ENCODE assay signal across 15 cellular contexts in the genomic region with DNA sequence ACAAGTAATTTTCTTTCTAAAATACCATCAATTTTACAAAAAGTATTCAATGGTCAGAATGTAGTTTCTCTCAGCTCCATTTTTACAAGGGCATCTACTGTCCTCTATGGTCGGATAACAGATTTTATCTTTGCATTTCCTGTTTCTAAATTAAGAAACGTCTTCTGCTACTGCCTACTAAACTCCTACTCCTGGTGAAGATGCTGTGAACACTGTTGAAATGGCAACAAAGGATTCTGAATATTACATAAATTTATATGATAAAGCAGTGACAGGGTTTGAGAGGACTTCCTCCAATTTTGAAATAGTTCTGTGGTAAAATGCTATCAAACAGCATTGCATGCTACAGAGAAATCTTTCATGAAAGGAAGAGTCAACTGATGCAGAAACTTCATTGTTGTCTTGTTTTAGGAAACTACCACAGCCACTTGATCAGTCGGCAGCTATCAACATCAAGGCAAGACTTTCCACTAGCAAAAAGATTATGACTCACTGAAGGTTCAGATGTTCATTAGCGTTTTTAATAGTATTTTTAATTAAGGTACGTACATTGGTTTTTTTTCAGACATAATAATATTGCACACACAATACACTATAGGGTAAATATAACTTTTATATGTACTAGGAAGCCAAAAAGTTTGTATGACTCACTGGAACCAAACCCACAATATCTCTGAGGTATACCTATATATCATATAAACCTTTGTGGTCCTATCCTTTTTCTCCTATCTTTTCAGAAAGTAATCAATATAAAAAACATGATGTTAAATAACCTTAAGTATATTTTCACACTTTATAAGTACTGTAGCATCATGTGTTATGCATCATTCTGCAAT.
A peak's percentile ranks its signal among the peaks of the same experiment; 100 is the strongest.
DNase-seq lines count a peak whose midpoint lies in the region; ATAC-seq and TF ChIP-seq lines count a peak whose summit lies in the region.
"Had no signal": no experiment of that assay in that cellular context is flagged by ENCODE, and none has a peak within 500 bp of the region (broad histone marks: within the 10 kb centered on the region; RNA-seq: fewer than 3 reads in every experiment).

No MANE protein-coding gene starts in this region.

- H3K36me3 Mint-ChIP-seq in HFFc6 (ENCODE audit: low read depth), result peaks cover 18% of the 10 kb centered on the region; the same call in 1 of the 2 replicates
- peaks cover 7% of the 10 kb centered on the region for H3K36me3 Mint-ChIP-seq in T-helper 2 cell treated with Interferon-gamma antibody and Interleukin-4, amounts not matched to agents 5 μg/mL and 100 μg/mL, for 36 hours (ENCODE audit: low read depth)

- H2AK5ac ChIP-seq in mesenchymal stem cell (ENCODE audit: low read length, severe bottlenecking), result no peak overlapping the region

- ATAC-seq in activated CD4-positive, CD25-positive, alpha-beta regulatory T cell treated with anti-CD3 and anti-CD28 coated beads, Interleukin-2, amount 50 U/mL, for 24 hours, result peak; percentile 41 to 53
- no peak for ATAC-seq in HG02852 (IDR thresholded peaks at IDR 0.05; ENCODE audit: unreplicated experiment)
- no peak for ATAC-seq in GM18505 (IDR thresholded peaks at IDR 0.05; ENCODE audit: unreplicated experiment)

- peak overlapping the region; percentile 61 for H3K27ac Mint-ChIP-seq in HFFc6
- peak overlapping the region; percentile 52 for H3K27ac Mint-ChIP-seq in T-helper 2 cell treated with Interferon-gamma antibody and Interleukin-4, amounts not matched to agents 5 μg/mL and 100 μg/mL, for 36 hours
- H3K27ac Mint-ChIP-seq: stimulated activated naive B cell treated with anti-CD40 and anti-IgM and Interleukin-4, amounts not matched to agents 10 μg/mL and 1 μg/mL and 100 μg/mL, for 72 hours had no signal

- no peak overlapping the region for H3K23ac ChIP-seq in mesenchymal stem cell (ENCODE audit: low read length in 2 of 2)

- H3K18ac ChIP-seq in mesenchymal stem cell (ENCODE audit: low read depth in 1 of 2, low read length in 2 of 2), result no peak overlapping the region

- H3K4me1 ChIP-seq in mesenchymal stem cell (ENCODE audit: control insufficient read depth, insufficient read depth, low read depth, low read length), result no peaks in the 10 kb centered on the region
- H3K4me1 ChIP-seq: uterus had no signal

- H2AFZ ChIP-seq in mesenchymal stem cell (ENCODE audit: low read depth, low read length), result no peak overlapping the region

- H4K8ac ChIP-seq in mesenchymal stem cell (ENCODE audit: low read length), result no peak overlapping the region

- H3K4ac ChIP-seq in mesenchymal stem cell (ENCODE audit: low read depth in 1 of 2, low read length in 2 of 2), result no peak overlapping the region

- H3K14ac ChIP-seq in mesenchymal stem cell (ENCODE audit: low read length in 2 of 2), result no peak overlapping the region

- H2BK12ac ChIP-seq in mesenchymal stem cell (ENCODE audit: low read length in 2 of 2), result no peak overlapping the region

- no peak overlapping the region for H4K91ac ChIP-seq in mesenchymal stem cell (ENCODE audit: low read length)

- H3K4me2 ChIP-seq in mesenchymal stem cell (ENCODE audit: low read length, poor library complexity, severe bottlenecking), result no peak overlapping the region

- no peak overlapping the region for H2BK15ac ChIP-seq in mesenchymal stem cell (ENCODE audit: low read depth, poor library complexity, severe bottlenecking)

- no peak overlapping the region for H3K9ac ChIP-seq in mesenchymal stem cell (ENCODE audit: low read length)

- no peak overlapping the region for H2BK120ac ChIP-seq in mesenchymal stem cell (ENCODE audit: low read depth, low read length)

- H3K9me3 ChIP-seq in mesenchymal stem cell (ENCODE audit: control insufficient read depth, low read length), result no peaks in the 10 kb centered on the region
- H3K9me3 ChIP-seq: adrenal gland, uterus had no signal

- H3K4me3 ChIP-seq in mesenchymal stem cell (ENCODE audit: insufficient read depth in 1 of 2, low read depth in 1 of 2, low read length in 2 of 2), result no peak overlapping the region
- H3K4me3 ChIP-seq: adrenal gland, uterus had no signal

- H3K9me3 Mint-ChIP-seq in HFFc6, result no peaks in the 10 kb centered on the region
- no peaks in the 10 kb centered on the region for H3K9me3 Mint-ChIP-seq in T-helper 2 cell treated with Interferon-gamma antibody and Interleukin-4, amounts not matched to agents 5 μg/mL and 100 μg/mL, for 36 hours
- H3K9me3 Mint-ChIP-seq: stimulated activated naive B cell treated with anti-CD40 and anti-IgM and Interleukin-4, amounts not matched to agents 10 μg/mL and 1 μg/mL and 100 μg/mL, for 72 hours had no signal

- peaks cover 2 to 15% of the 10 kb centered on the region in 2 experiments for H3K36me3 ChIP-seq in mesenchymal stem cell (ENCODE audit: control insufficient read depth in 1 of 2, insufficient read depth in 2 of 2, low read depth in 1 of 2, low read length in 2 of 2)
- H3K36me3 ChIP-seq: adrenal gland, uterus had no signal

- H2BK5ac ChIP-seq in mesenchymal stem cell (ENCODE audit: low read depth, low read length, poor library complexity, severe bottlenecking), result no peak overlapping the region

- peak overlapping the region; percentile 50 for H3K4me3 Mint-ChIP-seq in HFFc6
- peak overlapping the region; percentile 51 for H3K4me3 Mint-ChIP-seq in T-helper 2 cell treated with Interferon-gamma antibody and Interleukin-4, amounts not matched to agents 5 μg/mL and 100 μg/mL, for 36 hours
- H3K4me3 Mint-ChIP-seq: stimulated activated naive B cell treated with anti-CD40 and anti-IgM and Interleukin-4, amounts not matched to agents 10 μg/mL and 1 μg/mL and 100 μg/mL, for 72 hours had no signal

- H3K27ac ChIP-seq in mesenchymal stem cell (ENCODE audit: low read length, poor library complexity, severe bottlenecking), result no peak overlapping the region
- H3K27ac ChIP-seq: adrenal gland, uterus had no signal

- H3K27me3 ChIP-seq in mesenchymal stem cell (ENCODE audit: control insufficient read depth in 1 of 2, insufficient read depth in 1 of 2, low read length in 2 of 2), result no peaks in the 10 kb centered on the region
- H3K27me3 ChIP-seq: adrenal gland, uterus had no signal

- peaks cover 23% of the 10 kb centered on the region for H3K79me1 ChIP-seq in mesenchymal stem cell (replicated peaks; ENCODE audit: low read length, poor library complexity, severe bottlenecking)

- H3K4me1 Mint-ChIP-seq in HFFc6 (ENCODE audit: low read depth), result peaks cover 21% of the 10 kb centered on the region
- peaks cover 13% of the 10 kb centered on the region for H3K4me1 Mint-ChIP-seq in T-helper 2 cell treated with Interferon-gamma antibody and Interleukin-4, amounts not matched to agents 5 μg/mL and 100 μg/mL, for 36 hours (ENCODE audit: low read depth)

- no peak for DNase-seq in activated CD4-positive, CD25-positive, alpha-beta regulatory T cell treated with anti-CD3 and anti-CD28 coated beads, Interleukin-2, amount 50 U/mL, for 72 hours
- no peak for DNase-seq in HFFc6
- no peak for DNase-seq in T-helper 2 cell treated with Interferon-gamma antibody and Interleukin-4, amounts not matched to agents 5 μg/mL and 100 μg/mL, for 36 hours (ENCODE audit: low spot score)
- DNase-seq in mesenchymal stem cell, result peak; percentile 16
- DNase-seq in erythroblast (lab: John Stamatoyannopoulos, UW), result no peak
- DNase-seq: activated CD4-positive, alpha-beta T cell treated with anti-CD3 and anti-CD28 coated beads, Interleukin-2, amount 50 U/mL, for 48 hours; adrenal gland; DMS79 treated with DMSO at 0.1 percent for 48 hours; NCI-H1930; stimulated activated CD4-positive, alpha-beta T cell treated with anti-CD3 and anti-CD28 coated beads, Interleukin-4, amount 100 ng/mL, for 1 hour; stimulated activated naive B cell treated with anti-CD40 and anti-IgM and Interleukin-4, amounts not matched to agents 10 μg/mL and 1 μg/mL and 100 μg/mL, for 72 hours; uterus had no signal

- 17% methylated on average over 1 of the region's 5 CpGs for WGBS in mesenchymal stem cell

- no peak for TF ChIP-seq CTCF in HFFc6 (IDR thresholded peaks at IDR 0.05)

- H3K27me3 Mint-ChIP-seq in HFFc6 (ENCODE audit: insufficient read depth), result no peaks in the 10 kb centered on the region; the same call in 1 of the 2 replicates
- no peaks in the 10 kb centered on the region for H3K27me3 Mint-ChIP-seq in T-helper 2 cell treated with Interferon-gamma antibody and Interleukin-4, amounts not matched to agents 5 μg/mL and 100 μg/mL, for 36 hours (ENCODE audit: low read depth)
- H3K27me3 Mint-ChIP-seq: stimulated activated naive B cell treated with anti-CD40 and anti-IgM and Interleukin-4, amounts not matched to agents 10 μg/mL and 1 μg/mL and 100 μg/mL, for 72 hours had no signal

- TF ChIP-seq POLR2A in GM18505 (IDR thresholded peaks at IDR 0.05; ENCODE audit: borderline replicate concordance, extremely low read depth, insufficient read depth, insufficient read length) (no peak), erythroblast (IDR thresholded peaks at IDR 0.05; ENCODE audit: low read length) (no peak)

Comparison
In these comparisons a context has a peak if more than half of its experiments do, and no peak if none do; other contexts are left out.
1. ATAC-seq: peak in activated CD4-positive, CD25-positive, alpha-beta regulatory T cell treated with anti-CD3 and anti-CD28 coated beads, Interleukin-2, amount 50 U/mL, for 24 hours (2 of 2); none in HG02852 (single experiment) and GM18505 (single experiment).